Comparison of ENCODE assay signal across 1 cellular context in genomic region chr22:45972091-45972867, GRCh38.
TF ChIP-seq lines count a peak whose summit lies in the region.

No MANE protein-coding gene starts in this region.

TF ChIP-seq in IMR-90, 13 proteins besides CTCF, POLR2A, EP300 and RAD21:
- TF ChIP-seq USF2 (IDR thresholded peaks at IDR 0.05; ENCODE audit: low read depth, low read length) = no peak
- TF ChIP-seq ELK1 (IDR thresholded peaks at IDR 0.05; ENCODE audit: borderline replicate concordance, low read depth, low read length) = no peak
- no peak for TF ChIP-seq CHD1 (IDR thresholded peaks at IDR 0.05; ENCODE audit: low read depth, low read length)
- no peak for TF ChIP-seq MAZ (IDR thresholded peaks at IDR 0.05; ENCODE audit: borderline replicate concordance, low read depth, low read length)
- TF ChIP-seq MAFK (IDR thresholded peaks at IDR 0.05; ENCODE audit: low read depth, low read length) = no peak
- no peak for TF ChIP-seq NFE2L2 (IDR thresholded peaks at IDR 0.05; ENCODE audit: low read depth, low read length)
- no peak for TF ChIP-seq RCOR1 (IDR thresholded peaks at IDR 0.05; ENCODE audit: insufficient replicate concordance, low read length)
- TF ChIP-seq FOS (IDR thresholded peaks at IDR 0.05; ENCODE audit: low read depth, low read length) = no peak
- TF ChIP-seq CEBPB (IDR thresholded peaks at IDR 0.05; ENCODE audit: low read depth, low read length) = no peak
